17 cellular contexts compared by ENCODE assay signal in the genomic region with DNA sequence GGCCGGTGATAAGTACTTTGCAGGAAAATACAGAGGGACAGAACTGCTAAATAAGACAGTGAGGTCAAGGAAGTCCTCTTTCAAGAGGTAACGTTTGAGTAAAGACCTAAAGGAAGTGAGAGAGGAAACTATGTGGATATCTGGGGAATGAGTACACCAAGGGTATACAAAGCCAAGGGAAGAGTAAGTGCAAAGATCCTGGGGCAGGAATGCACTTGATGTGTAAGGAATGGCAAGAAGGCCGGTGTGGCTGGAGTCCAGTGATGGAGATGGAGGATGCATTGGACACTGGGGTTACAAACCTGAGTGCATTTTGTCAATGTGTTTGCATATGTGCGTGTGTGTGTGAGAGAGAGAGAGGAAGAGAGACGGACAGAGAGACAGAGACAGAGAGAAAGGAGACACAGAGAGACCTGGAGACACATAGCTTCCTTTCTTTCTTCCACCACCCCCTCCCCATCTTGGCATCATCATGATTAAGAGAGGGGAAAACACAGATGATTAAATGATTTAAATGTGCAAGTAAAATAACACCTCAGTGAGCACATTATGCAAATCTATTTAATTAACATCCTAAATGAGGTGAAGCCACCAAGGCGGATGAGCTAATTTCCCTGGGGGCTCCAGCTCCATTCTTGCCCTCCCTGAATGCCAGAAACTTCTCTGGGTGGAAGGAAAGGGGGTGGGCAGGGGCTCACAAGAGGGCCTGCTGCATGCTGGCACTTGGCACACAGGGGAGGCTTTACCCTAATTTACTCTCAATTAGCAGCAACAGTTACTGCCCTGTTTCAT. TPM values are rescaled to one million over a fixed set of nuclear protein-coding genes. Genes with fewer than 3 reads are reported as not detected.
DNase-seq lines count a peak whose midpoint lies in the region; ATAC-seq and TF ChIP-seq lines count a peak whose summit lies in the region.
"Had no signal": no experiment of that assay in that cellular context is flagged by ENCODE, and none has a peak within 500 bp of the region (broad histone marks: within the 10 kb centered on the region; RNA-seq: fewer than 3 reads in every experiment).

No MANE protein-coding gene starts in this region.

- H2AFZ ChIP-seq in mesenchymal stem cell (ENCODE audit: low read depth, low read length), result no peak overlapping the region

- H3K4ac ChIP-seq in mesenchymal stem cell (ENCODE audit: low read depth in 1 of 2, low read length in 2 of 2), result no peak overlapping the region

- DNase-seq in HFFc6, result no peak
- peak; percentile 36 for DNase-seq in coronary artery (ENCODE audit: low spot score)
- DNase-seq in mesenchymal stem cell, result no peak
- DNase-seq in type B pancreatic cell (ENCODE audit: extremely low spot score, unreplicated experiment), result no peak
- no peak for DNase-seq in NCI-H82 treated with DMSO at 0.1 percent for 48 hours (lab: John Stamatoyannopoulos, UW; ENCODE audit: unreplicated experiment)
- no peak for DNase-seq in stimulated activated naive CD4-positive, alpha-beta T cell treated with Interleukin-2 at 50 U/mL for 16 hours (lab: John Stamatoyannopoulos, UW)
- no peak for DNase-seq in omental fat pad (ENCODE audit: low spot score)
- DNase-seq: NCI-H1436 treated with DMSO at 0.1 percent for 48 hours, NCI-H2171 treated with DMSO at 0.1 percent for 48 hours, NCI-H82, T-helper 9 cell had no signal

- H3K4me2 ChIP-seq in BLaER1 treated with 17β-estradiol and CSF1 and Interleukin-3, amounts not matched to agents 10 nM and 100 nM, result peak overlapping the region; percentile 31 to 89 (median 73); a peak in 21 of 22 replicates
- no peak overlapping the region for H3K4me2 ChIP-seq in mesenchymal stem cell (ENCODE audit: low read length, poor library complexity, severe bottlenecking)

- H3K27ac ChIP-seq in BLaER1 treated with 17β-estradiol and CSF1 and Interleukin-3, amounts not matched to agents 10 nM and 100 nM, result peak overlapping the region in 10 of 11 experiments; percentile 54 to 78 (median 68); a peak in 19 of 22 replicates
- peak overlapping the region; percentile 77 to 92 for H3K27ac ChIP-seq in coronary artery
- no peak overlapping the region for H3K27ac ChIP-seq in mesenchymal stem cell (ENCODE audit: low read length, poor library complexity, severe bottlenecking)
- H3K27ac ChIP-seq: pancreas, SK-N-MC had no signal

- H3K36me3 Mint-ChIP-seq in HFFc6 (ENCODE audit: low read depth) (peaks cover 9% of the 10 kb centered on the region), type B pancreatic cell (no peaks in the 10 kb centered on the region)

- no peak overlapping the region for H4K8ac ChIP-seq in mesenchymal stem cell (ENCODE audit: low read length)

- no peak for ATAC-seq in omental fat pad (ENCODE audit: low FRiP score)
- ATAC-seq: activated T-helper 17 cell treated with anti-CD3 and anti-CD28 coated beads, Interleukin-2, amount 50 U/mL, for 72 hours had no signal

- H3K27me3 Mint-ChIP-seq in HFFc6 (ENCODE audit: insufficient read depth) (peaks cover 1% of the 10 kb centered on the region; the same call in 1 of the 2 replicates), type B pancreatic cell (no peaks in the 10 kb centered on the region)

- H2BK5ac ChIP-seq in mesenchymal stem cell (ENCODE audit: low read depth, low read length, poor library complexity, severe bottlenecking), result no peak overlapping the region

- H4K20me1 ChIP-seq in BLaER1 treated with 17β-estradiol and CSF1 and Interleukin-3, amounts not matched to agents 10 nM and 100 nM, result no peaks in the 10 kb centered on the region

- H3K4me1 Mint-ChIP-seq in HFFc6 (ENCODE audit: low read depth) (peaks cover 54% of the 10 kb centered on the region), type B pancreatic cell (ENCODE audit: unreplicated experiment) (no peaks in the 10 kb centered on the region)
- H3K4me1 Mint-ChIP-seq: activated T-helper 17 cell treated with anti-CD3 and anti-CD28 coated beads, Interleukin-2, amount 50 U/mL, for 72 hours had no signal

- H3K23ac ChIP-seq in mesenchymal stem cell (ENCODE audit: low read length in 2 of 2), result no peak overlapping the region

- no peak overlapping the region for H3K4me3 ChIP-seq in BLaER1 treated with 17β-estradiol and CSF1 and Interleukin-3, amounts not matched to agents 10 nM and 100 nM
- H3K4me3 ChIP-seq in coronary artery (no peak overlapping the region), mesenchymal stem cell (ENCODE audit: insufficient read depth in 1 of 2, low read depth in 1 of 2, low read length in 2 of 2) (no peak overlapping the region)
- H3K4me3 ChIP-seq: left lung, pancreas, SK-N-MC had no signal

- no peak overlapping the region for H2AK5ac ChIP-seq in mesenchymal stem cell (ENCODE audit: low read length, severe bottlenecking)

- H3K27me3 ChIP-seq in BLaER1 treated with 17β-estradiol and CSF1 and Interleukin-3, amounts not matched to agents 10 nM and 100 nM, result no peaks in the 10 kb centered on the region
- peaks cover 8 to 30% of the 10 kb centered on the region in 2 experiments for H3K27me3 ChIP-seq in mesenchymal stem cell (ENCODE audit: control insufficient read depth in 1 of 2, insufficient read depth in 1 of 2, low read length in 2 of 2)
- H3K27me3 ChIP-seq: left lung, pancreas had no signal

- H3K9me3 Mint-ChIP-seq in HFFc6 (peaks cover 6% of the 10 kb centered on the region), type B pancreatic cell (no peaks in the 10 kb centered on the region)

- H3K36me3 ChIP-seq in BLaER1 treated with 17β-estradiol and CSF1 and Interleukin-3, amounts not matched to agents 10 nM and 100 nM, result no peaks in the 10 kb centered on the region
- no peaks in the 10 kb centered on the region for H3K36me3 ChIP-seq in mesenchymal stem cell (ENCODE audit: control insufficient read depth in 1 of 2, insufficient read depth in 2 of 2, low read depth in 1 of 2, low read length in 2 of 2)
- H3K36me3 ChIP-seq: left lung, pancreas had no signal

- H3K4me1 ChIP-seq in BLaER1 treated with 17β-estradiol and CSF1 and Interleukin-3, amounts not matched to agents 10 nM and 100 nM, result peaks cover 20 to 76% (median 44%) of the 10 kb centered on the region in 10 experiments
- H3K4me1 ChIP-seq in mesenchymal stem cell (ENCODE audit: control insufficient read depth, insufficient read depth, low read depth, low read length), result peaks cover 4% of the 10 kb centered on the region
- H3K4me1 ChIP-seq: pancreas had no signal

- H3K9me3 ChIP-seq in BLaER1 treated with 17β-estradiol and CSF1 and Interleukin-3, amounts not matched to agents 10 nM and 100 nM (replicated peaks in 1 of 11), result no peaks in the 10 kb centered on the region
- H3K9me3 ChIP-seq in mesenchymal stem cell (ENCODE audit: control insufficient read depth, low read length), result peaks cover 4% of the 10 kb centered on the region
- H3K9me3 ChIP-seq: Caco-2, left lung, pancreas had no signal

- TF ChIP-seq CTCF in HFFc6 (IDR thresholded peaks at IDR 0.05), result no peak
- no peak for TF ChIP-seq CTCF in coronary artery (IDR thresholded peaks at IDR 0.05)
- no peak for TF ChIP-seq CTCF in type B pancreatic cell (conservative IDR thresholded peaks at IDR 0.05)
- TF ChIP-seq CTCF in omental fat pad (IDR thresholded peaks at IDR 0.05), result no peak

- 74% methylated on average over 4 of the region's 6 CpGs for WGBS in mesenchymal stem cell

- H3K4me3 Mint-ChIP-seq in HFFc6 (no peak overlapping the region), type B pancreatic cell (no peak overlapping the region)
- H3K4me3 Mint-ChIP-seq: activated T-helper 17 cell treated with anti-CD3 and anti-CD28 coated beads, Interleukin-2, amount 50 U/mL, for 72 hours had no signal

- H3K18ac ChIP-seq in mesenchymal stem cell (ENCODE audit: low read depth in 1 of 2, low read length in 2 of 2), result no peak overlapping the region

- H2BK15ac ChIP-seq in mesenchymal stem cell (ENCODE audit: low read depth, poor library complexity, severe bottlenecking), result no peak overlapping the region

- no peaks in the 10 kb centered on the region for H3K79me1 ChIP-seq in mesenchymal stem cell (replicated peaks; ENCODE audit: low read length, poor library complexity, severe bottlenecking)

- no peak overlapping the region for H2BK120ac ChIP-seq in mesenchymal stem cell (ENCODE audit: low read depth, low read length)

- H3K27ac Mint-ChIP-seq in HFFc6 (peak overlapping the region; percentile 88), type B pancreatic cell (no peak overlapping the region)
- H3K27ac Mint-ChIP-seq: activated T-helper 17 cell treated with anti-CD3 and anti-CD28 coated beads, Interleukin-2, amount 50 U/mL, for 72 hours had no signal

- peak overlapping the region; percentile 16 for H4K91ac ChIP-seq in mesenchymal stem cell (ENCODE audit: low read length)

- no peak overlapping the region for H3K14ac ChIP-seq in mesenchymal stem cell (ENCODE audit: low read length in 2 of 2)

- no peak overlapping the region for H2BK12ac ChIP-seq in mesenchymal stem cell (ENCODE audit: low read length in 2 of 2)

- peak overlapping the region in 8 of 11 experiments; percentile 2 to 56 (median 35); a peak in 6 of 22 replicates for H3K9ac ChIP-seq in BLaER1 treated with 17β-estradiol and CSF1 and Interleukin-3, amounts not matched to agents 10 nM and 100 nM
- H3K9ac ChIP-seq in mesenchymal stem cell (ENCODE audit: low read length), result no peak overlapping the region

RNA-seq across cellular contexts. Expression of a gene that starts 32.3 kb away (rescaled TPM):
- 100 to 1,000 TPM in 5 of 6 experiments, 10 to 100 TPM in 1; 99.6 to 430 (median 111) TPM for total RNA-seq in HFFc6 (2021; fragmentation: NEBNext Ultra II Directional; extraction: Animal tissue kit (Norgen Biotek cat#: 25700))
- polyA plus RNA-seq in mesenchymal stem cell (2013, experiment 1 of 2), result 537 TPM
- polyA plus RNA-seq in mesenchymal stem cell (2013, experiment 2 of 2), result 530 TPM
- total RNA-seq in type B pancreatic cell (ENCODE audit: low replicate concordance) (28.6 and 31.7 TPM in 2 replicates), omental fat pad (100 to 1,000 TPM in 1 of 4 donors, 10 to 100 TPM in 3; 72.0 to 200 (median 73.4) TPM)
